Comparison of ENCODE assay signal across 8 cellular contexts in genomic region chr1:26287033-26287711, GRCh38. TPM values are rescaled to one million over a fixed set of nuclear protein-coding genes. Genes with fewer than 3 reads are reported as not detected.
A peak's percentile ranks its signal among the peaks of the same experiment; 100 is the strongest.
DNase-seq lines count a peak whose midpoint lies in the region; ATAC-seq and TF ChIP-seq lines count a peak whose summit lies in the region.
"Had no signal": no experiment of that assay in that cellular context is flagged by ENCODE, and none has a peak within 500 bp of the region (broad histone marks: within the 10 kb centered on the region; RNA-seq: fewer than 3 reads in every experiment).

No MANE protein-coding gene starts in this region.

- peaks cover 45% of the 10 kb centered on the region for H3K36me3 Mint-ChIP-seq in activated CD4-positive, alpha-beta T cell treated with anti-CD3 and anti-CD28 coated beads, Interleukin-2, amount 10 ng/mL, durations not matched to agents 7 days and 5 days (ENCODE audit: low read depth)

- peaks cover 100% of the 10 kb centered on the region for H3K4me1 Mint-ChIP-seq in activated CD4-positive, alpha-beta T cell treated with anti-CD3 and anti-CD28 coated beads, Interleukin-2, amount 10 ng/mL, durations not matched to agents 7 days and 5 days

- H3K4me1 ChIP-seq in right cardiac atrium (ENCODE audit: control insufficient read depth, insufficient read depth, low read length) (peaks cover 6% of the 10 kb centered on the region), vagina (peaks cover 83% of the 10 kb centered on the region)

- TF ChIP-seq POLR2A in vagina (IDR thresholded peaks at IDR 0.05), result no peak

- TF ChIP-seq CTCF in vagina (IDR thresholded peaks at IDR 0.05), result no peak

- POLR2A ChIA-PET in activated CD4-positive, alpha-beta T cell treated with anti-CD3 and anti-CD28 coated beads, Interleukin-2, amount 10 ng/mL, durations not matched to agents 7 days and 5 days (lab: Charles Lee), result interaction anchor here (0.9 to 1.5 kb wide), 2 partner anchors 9 to 21 kb away, joined by 3 to 6 read pairs; no protein-coding TSS in a partner anchor

- peak overlapping the region; percentile 94 for H3K27ac Mint-ChIP-seq in activated CD4-positive, alpha-beta T cell treated with anti-CD3 and anti-CD28 coated beads, Interleukin-2, amount 10 ng/mL, durations not matched to agents 7 days and 5 days

- CTCF ChIA-PET in activated CD4-positive, alpha-beta T cell treated with anti-CD3 and anti-CD28 coated beads, Interleukin-2, amount 10 ng/mL, durations not matched to agents 7 days and 5 days (lab: Charles Lee), result interaction anchor here (0.7 to 21.4 kb wide), 14 partner anchors 11 to 104 kb away, joined by 3 to 442 read pairs (median 8); partner anchors contain the start of genes CD52, CEP85 and UBXN11

- H3K27me3 Mint-ChIP-seq in activated CD4-positive, alpha-beta T cell treated with anti-CD3 and anti-CD28 coated beads, Interleukin-2, amount 10 ng/mL, durations not matched to agents 7 days and 5 days, result no peaks in the 10 kb centered on the region

- WGBS in right cardiac atrium, result 35% methylated on average over 8 of the region's 8 CpGs

- DNase-seq in activated CD4-positive, alpha-beta T cell treated with anti-CD3 and anti-CD28 coated beads, Interleukin-2, amount 10 ng/mL, durations not matched to agents 7 days and 5 days, result peak; percentile 91
- DNase-seq in right cardiac atrium (peak; percentile 60 to 78 (median 77)), vagina (ENCODE audit: extremely low spot score in 2 of 2) (no peak), COR-L47 (lab: John Stamatoyannopoulos, UW) (no peak), SW480 (ENCODE audit: low spot score) (no peak)

- H3K27me3 ChIP-seq in right cardiac atrium (ENCODE audit: control insufficient read depth, insufficient read depth), result no peaks in the 10 kb centered on the region
- H3K27me3 ChIP-seq in vagina, result no peaks in the 10 kb centered on the region
- H3K27me3 ChIP-seq: SJSA1 had no signal

- H3K27ac ChIP-seq in right cardiac atrium (ENCODE audit: low read length) (peak overlapping the region; percentile 26), vagina (peak overlapping the region; percentile 33)
- H3K27ac ChIP-seq: SJSA1 had no signal

- H3K4me3 ChIP-seq in right cardiac atrium (ENCODE audit: low read length) (no peak overlapping the region), vagina (no peak overlapping the region)
- H3K4me3 ChIP-seq: SJSA1 had no signal

- ATAC-seq in GM18867 (IDR thresholded peaks at IDR 0.05; ENCODE audit: unreplicated experiment), result peak; percentile 39
- ATAC-seq in HG03432 (IDR thresholded peaks at IDR 0.05; ENCODE audit: unreplicated experiment), result peak; percentile 30
- ATAC-seq in right cardiac atrium, result peak; percentile 15 to 31

- peak overlapping the region; percentile 58 for H3K4me3 Mint-ChIP-seq in activated CD4-positive, alpha-beta T cell treated with anti-CD3 and anti-CD28 coated beads, Interleukin-2, amount 10 ng/mL, durations not matched to agents 7 days and 5 days

- H3K36me3 ChIP-seq in vagina, result no peaks in the 10 kb centered on the region

- no peaks in the 10 kb centered on the region for H3K9me3 Mint-ChIP-seq in activated CD4-positive, alpha-beta T cell treated with anti-CD3 and anti-CD28 coated beads, Interleukin-2, amount 10 ng/mL, durations not matched to agents 7 days and 5 days

- H3K9me3 ChIP-seq in right cardiac atrium (ENCODE audit: control insufficient read depth, low read length), result no peaks in the 10 kb centered on the region
- no peaks in the 10 kb centered on the region for H3K9me3 ChIP-seq in vagina
- H3K9me3 ChIP-seq: SJSA1 had no signal

- intact Hi-C loops in right cardiac atrium (cut with DNase I) (no loop called here), vagina (cut with DNase I) (loop anchor here (5.0 kb wide), 1 partner anchor 35 kb away; no protein-coding TSS in a partner anchor)

RNA-seq across cellular contexts. Expression of gene SH3BGRL3, which starts 7.3 kb away (rescaled TPM):
- 100 to 1,000 TPM; 606 to 707 TPM for total RNA-seq in activated CD4-positive, alpha-beta T cell treated with anti-CD3 and anti-CD28 coated beads, Interleukin-2, amount 10 ng/mL, durations not matched to agents 7 days and 5 days
- total RNA-seq in right cardiac atrium (10 to 100 TPM; 28.9 to 71.3 (median 51.1) TPM), vagina (115 TPM)
- polyA plus RNA-seq in right cardiac atrium, result 41.9 TPM

RNA-seq across cellular contexts. Expression of gene UBXN11, which starts 19.3 kb away (rescaled TPM):
- total RNA-seq in activated CD4-positive, alpha-beta T cell treated with anti-CD3 and anti-CD28 coated beads, Interleukin-2, amount 10 ng/mL, durations not matched to agents 7 days and 5 days, result 10 to 100 TPM; 48.6 to 51.3 TPM
- 10 to 100 TPM; 13.7 to 18.5 (median 16.0) TPM for total RNA-seq in right cardiac atrium
- 13.3 TPM for polyA plus RNA-seq in right cardiac atrium
- total RNA-seq in vagina, result 7.1 TPM

RNA-seq across cellular contexts. Expression of gene CD52, which starts 30.6 kb away (rescaled TPM):
- 1,000 to 10,000 TPM; 1,663 to 1,924 TPM for total RNA-seq in activated CD4-positive, alpha-beta T cell treated with anti-CD3 and anti-CD28 coated beads, Interleukin-2, amount 10 ng/mL, durations not matched to agents 7 days and 5 days
- total RNA-seq in right cardiac atrium, result 1 to 10 TPM; 1.8 to 5.7 (median 4.1) TPM
- 4.5 TPM for polyA plus RNA-seq in right cardiac atrium
- total RNA-seq in vagina, result 8.1 TPM
- total RNA-seq: SJSA1 had no signal

RNA-seq across cellular contexts. Expression of gene CEP85, which starts 53.2 kb away (rescaled TPM):
- 10 to 100 TPM; 46.9 to 49.0 TPM for total RNA-seq in activated CD4-positive, alpha-beta T cell treated with anti-CD3 and anti-CD28 coated beads, Interleukin-2, amount 10 ng/mL, durations not matched to agents 7 days and 5 days
- total RNA-seq in right cardiac atrium (10 to 100 TPM; 18.9 to 56.2 (median 32.9) TPM), vagina (9.1 TPM)
- 20.7 TPM for polyA plus RNA-seq in right cardiac atrium

Comparison
In these comparisons a context has a peak if more than half of its experiments do, and no peak if none do; other contexts are left out.
1. DNase-seq: peak in activated CD4-positive, alpha-beta T cell treated with anti-CD3 and anti-CD28 coated beads, Interleukin-2, amount 10 ng/mL, durations not matched to agents 7 days and 5 days (single experiment) and right cardiac atrium (3 of 3); none in vagina (0 of 2), COR-L47 (single experiment) and SW480 (single experiment).
2. RNA of gene CD52, which starts 30.6 kb away (total RNA-seq): 1,663 to 1,924 TPM in activated CD4-positive, alpha-beta T cell treated with anti-CD3 and anti-CD28 coated beads, Interleukin-2, amount 10 ng/mL, durations not matched to agents 7 days and 5 days; 8.1 TPM in vagina (single experiment) and 1.8 to 5.7 TPM in right cardiac atrium; every median in the first group is over 100 times any median in the second.
3. Peak in every context shown above with its lines, with median percentiles within 50 percentile points of each other: ATAC-seq.